ENCODE assay signal across 26 cellular contexts in genomic region chr4:182647901-182648300, GRCh38.
"Had no signal": no experiment of that assay in that cellular context is flagged by ENCODE, and none has a peak within 500 bp of the region (broad histone marks: within the 10 kb centered on the region; RNA-seq: fewer than 3 reads in every experiment).

No MANE protein-coding gene starts in this region.

- H3K27ac Mint-ChIP-seq: immature natural killer cell; naive thymus-derived CD4-positive, alpha-beta T cell; natural killer cell treated with Interleukin-12 subunit alpha and Interleukin-12 subunit beta and Interleukin-15 and Interleukin-18, amount 100 ng/mL, for 72 hours; progenitor cell of endocrine pancreas; stimulated activated naive B cell treated with anti-CD40 and anti-IgM and Interleukin-4, amounts not matched to agents 10 μg/mL and 1 μg/mL and 100 μg/mL, for 72 hours had no signal

- ATAC-seq: left colon; left lung; lower lobe of right lung; mucosa of descending colon; naive thymus-derived CD4-positive, alpha-beta T cell; natural killer cell treated with Interleukin-12 subunit alpha and Interleukin-12 subunit beta and Interleukin-15 and Interleukin-18, amount 100 ng/mL, for 72 hours; right lobe of liver; stimulated activated naive B cell treated with anti-CD40 and anti-IgM and Interleukin-4, amounts not matched to agents 10 μg/mL and 1 μg/mL and 100 μg/mL, for 72 hours; stimulated activated naive CD8-positive, alpha-beta T cell treated with anti-CD3 and anti-CD28 coated beads, Interleukin-15, Interleukin-2, amounts not matched to agents 100 U/mL and 50 U/mL, for 24 hours had no signal

- H3K27me3 ChIP-seq: left lung, ovary, right atrium auricular region, right lobe of liver, stomach, testis, thyroid gland, transverse colon, upper lobe of left lung, vagina had no signal

- H3K4me1 ChIP-seq: left lung, lower lobe of right lung, right lobe of liver, stomach, testis, thyroid gland, transverse colon, upper lobe of left lung, vagina had no signal

- H3K36me3 Mint-ChIP-seq: immature natural killer cell; naive thymus-derived CD4-positive, alpha-beta T cell; natural killer cell treated with Interleukin-12 subunit alpha and Interleukin-12 subunit beta and Interleukin-15 and Interleukin-18, amount 100 ng/mL, for 72 hours; stimulated activated naive B cell treated with anti-CD40 and anti-IgM and Interleukin-4, amounts not matched to agents 10 μg/mL and 1 μg/mL and 100 μg/mL, for 72 hours had no signal

- H3K27ac ChIP-seq: left lung, lower lobe of right lung, ovary, right atrium auricular region, right lobe of liver, stomach, testis, thyroid gland, transverse colon, upper lobe of left lung, vagina had no signal

- H3K4me3 Mint-ChIP-seq: immature natural killer cell; naive thymus-derived CD4-positive, alpha-beta T cell; natural killer cell treated with Interleukin-12 subunit alpha and Interleukin-12 subunit beta and Interleukin-15 and Interleukin-18, amount 100 ng/mL, for 72 hours; stimulated activated naive B cell treated with anti-CD40 and anti-IgM and Interleukin-4, amounts not matched to agents 10 μg/mL and 1 μg/mL and 100 μg/mL, for 72 hours had no signal

- H3K27me3 Mint-ChIP-seq: progenitor cell of endocrine pancreas had no signal

- DNase-seq: hippocampal formation; immature natural killer cell; kidney; left colon; left lung; lower lobe of right lung; mammary epithelial cell; midbrain; mucosa of descending colon; naive thymus-derived CD4-positive, alpha-beta T cell; ovary; right lobe of liver; stimulated activated CD4-positive, alpha-beta T cell treated with anti-CD3 and anti-CD28 coated beads, Interleukin-1b, Interleukin-23, amount 100 ng/mL, for 48 hours; stimulated activated CD4-positive, alpha-beta T cell treated with anti-CD3 and anti-CD28 coated beads, Interleukin-4, amount 100 ng/mL, for 1 hour; stimulated activated naive B cell treated with anti-CD40 and anti-IgM and Interleukin-4, amounts not matched to agents 10 μg/mL and 1 μg/mL and 100 μg/mL, for 72 hours; stimulated activated naive CD8-positive, alpha-beta T cell treated with anti-CD3 and anti-CD28 coated beads, Interleukin-15, Interleukin-2, amounts not matched to agents 100 U/mL and 50 U/mL, for 24 hours; stomach; testis; thyroid gland; transverse colon; upper lobe of left lung had no signal

- H3K9me3 ChIP-seq: mucosa of descending colon, ovary, right lobe of liver, testis, thyroid gland, transverse colon, vagina had no signal

- H3K4me2 ChIP-seq: smooth muscle cell had no signal

- H3K4me3 ChIP-seq: left lung, lower lobe of right lung, mucosa of descending colon, ovary, right atrium auricular region, right lobe of liver, smooth muscle cell, stomach, testis, thyroid gland, transverse colon, upper lobe of left lung, vagina had no signal

- H3K4me1 Mint-ChIP-seq: immature natural killer cell; naive thymus-derived CD4-positive, alpha-beta T cell; stimulated activated naive B cell treated with anti-CD40 and anti-IgM and Interleukin-4, amounts not matched to agents 10 μg/mL and 1 μg/mL and 100 μg/mL, for 72 hours had no signal

- H3K36me3 ChIP-seq: left lung, lower lobe of right lung, ovary, right atrium auricular region, right lobe of liver, stomach, thyroid gland, transverse colon, upper lobe of left lung, vagina had no signal
